1 cellular context compared by ENCODE assay signal in the genomic region with DNA sequence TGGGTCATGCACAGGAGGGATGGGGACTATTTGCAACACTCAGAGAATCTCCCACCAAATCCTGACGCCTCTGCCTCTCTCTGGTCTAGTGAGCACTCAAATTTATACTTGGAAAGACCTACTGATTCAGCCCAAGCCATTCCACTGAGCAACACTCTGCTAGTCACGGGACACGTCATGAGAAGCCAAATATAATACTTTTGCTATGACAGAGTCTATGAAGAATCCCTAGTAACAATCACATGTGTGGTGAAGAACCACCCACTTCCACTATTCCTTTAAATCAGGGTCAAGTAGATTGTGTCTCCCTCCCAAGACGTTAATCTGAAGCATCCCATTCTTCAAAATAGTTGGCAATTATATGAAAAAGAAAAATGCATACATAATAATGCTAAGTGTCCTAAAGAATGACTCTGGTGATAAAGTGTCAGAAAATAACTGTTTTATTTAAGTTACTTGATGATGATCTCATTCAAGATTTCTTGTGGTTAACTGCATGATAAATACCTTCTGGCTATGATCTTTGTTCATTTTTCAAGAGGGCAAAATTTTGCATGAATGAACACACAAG.
TF ChIP-seq lines count a peak whose summit lies in the region.

No MANE protein-coding gene starts in this region.

TF ChIP-seq in HepG2, 621 proteins besides CTCF, POLR2A, EP300 and RAD21 (continued from another document):
- no peak for TF ChIP-seq PCBP1 (IDR thresholded peaks at IDR 0.05; ENCODE audit: borderline replicate concordance, low read depth, low read length)
- TF ChIP-seq PHF5A (CRISPR knock-in tag; IDR thresholded peaks at IDR 0.05; ENCODE audit: low read depth, unreplicated experiment): no peak
